12 cellular contexts compared by ENCODE assay signal in genomic region chr11:6411594-6412031, GRCh38. TPM values are rescaled to one million over a fixed set of nuclear protein-coding genes. Genes with fewer than 3 reads are reported as not detected.
"Had no signal": no experiment of that assay in that cellular context is flagged by ENCODE, and none has a peak within 500 bp of the region (broad histone marks: within the 10 kb centered on the region; RNA-seq: fewer than 3 reads in every experiment).

No MANE protein-coding gene starts in this region.

- H3K27me3 ChIP-seq: breast epithelium, esophagus muscularis mucosa, pancreas, transverse colon had no signal

- H3K9ac ChIP-seq: SK-N-SH had no signal

- H3K27me3 Mint-ChIP-seq: activated naive CD4-positive, alpha-beta T cell treated with anti-CD3 and anti-CD28 coated beads, Interleukin-2, amount 10 ng/mL, durations not matched to agents 7 days and 5 days had no signal

- DNase-seq: activated CD4-positive, alpha-beta T cell treated with anti-CD3 and anti-CD28 coated beads for 4 hours; activated naive CD4-positive, alpha-beta T cell treated with anti-CD3 and anti-CD28 coated beads, Interleukin-2, amount 10 ng/mL, durations not matched to agents 7 days and 5 days; amniotic stem cell; left ventricle myocardium inferior; mesenchymal stem cell; SK-N-SH; transverse colon had no signal

- H3K9me3 Mint-ChIP-seq: activated naive CD4-positive, alpha-beta T cell treated with anti-CD3 and anti-CD28 coated beads, Interleukin-2, amount 10 ng/mL, durations not matched to agents 7 days and 5 days; neural crest cell had no signal

- H3K9me3 ChIP-seq: breast epithelium, esophagus muscularis mucosa, left ventricle myocardium inferior, pancreas, SK-N-SH, transverse colon had no signal

- H3K36me3 ChIP-seq: breast epithelium, pancreas, transverse colon had no signal

- H3K4me2 ChIP-seq: SK-N-SH had no signal

- H3K27ac Mint-ChIP-seq: activated naive CD4-positive, alpha-beta T cell treated with anti-CD3 and anti-CD28 coated beads, Interleukin-2, amount 10 ng/mL, durations not matched to agents 7 days and 5 days had no signal

- H3K4me1 ChIP-seq: breast epithelium, pancreas had no signal

- ATAC-seq: pancreas had no signal

- H3K4me3 ChIP-seq: breast epithelium, esophagus muscularis mucosa, left ventricle myocardium inferior, pancreas, transverse colon had no signal

- H3K27ac ChIP-seq: breast epithelium, esophagus muscularis mucosa, left ventricle myocardium inferior, pancreas, transverse colon had no signal

- H3K4me3 Mint-ChIP-seq: activated naive CD4-positive, alpha-beta T cell treated with anti-CD3 and anti-CD28 coated beads, Interleukin-2, amount 10 ng/mL, durations not matched to agents 7 days and 5 days; neural crest cell had no signal

RNA-seq across cellular contexts. Expression of gene HPX, which starts 29.2 kb away (rescaled TPM):
- total RNA-seq: fibroblast of villous mesenchyme had no signal
